In genomic region chr6:28863607-28864320, GRCh38 we compare ENCODE assay signal across 8 cellular contexts.
DNase-seq lines count a peak whose midpoint lies in the region; ATAC-seq, FAIRE-seq and TF ChIP-seq lines count a peak whose summit lies in the region.

No MANE protein-coding gene starts in this region.

- intact Hi-C loops in natural killer cell (cut with micrococcal nuclease) = loop anchor here (1.0 to 5.0 kb wide), 3 partner anchors 81 to 1731 kb away; a partner anchor contains a TSS

- peaks cover 11 to 19% of the 10 kb centered on the region in 2 donors for H3K27me3 Mint-ChIP-seq in natural killer cell (ENCODE audit: low read depth in 2 of 2)

- H3K4me1 Mint-ChIP-seq in natural killer cell = peaks cover 50 to 55% of the 10 kb centered on the region in 2 donors
- peaks cover 37% of the 10 kb centered on the region for H3K4me1 Mint-ChIP-seq in stimulated activated effector memory CD8-positive, alpha-beta T cell treated with anti-CD3 and anti-CD28 coated beads, Interleukin-12 subunit alpha, Interleukin-12 subunit beta, amount 100 ng/mL, for 72 hours

- peak; percentile 16 for TF ChIP-seq CTCF in GM12873 (IDR thresholded peaks at IDR 0.05; ENCODE audit: insufficient read depth, low read depth, low read length, missing control alignments)
- no peak for TF ChIP-seq CTCF in natural killer cell (IDR thresholded peaks at IDR 0.05)

- no peak for FAIRE-seq in RCC 7860 (lab: Jason Lieb, UNC)

- peak overlapping the region; percentile 93 to 99 for H3K27ac Mint-ChIP-seq in natural killer cell
- peak overlapping the region; percentile 100 for H3K27ac Mint-ChIP-seq in stimulated activated effector memory CD8-positive, alpha-beta T cell treated with anti-CD3 and anti-CD28 coated beads, Interleukin-12 subunit alpha, Interleukin-12 subunit beta, amount 100 ng/mL, for 72 hours

- peaks cover 12% of the 10 kb centered on the region for H3K36me3 Mint-ChIP-seq in natural killer cell
- H3K36me3 Mint-ChIP-seq in stimulated activated effector memory CD8-positive, alpha-beta T cell treated with anti-CD3 and anti-CD28 coated beads, Interleukin-12 subunit alpha, Interleukin-12 subunit beta, amount 100 ng/mL, for 72 hours = peaks cover 36% of the 10 kb centered on the region

- ATAC-seq in natural killer cell (peak; percentile 41 to 47 (median 45)), HG02973 (IDR thresholded peaks at IDR 0.05; ENCODE audit: unreplicated experiment) (no peak)
- peak; percentile 65 for ATAC-seq in stimulated activated effector memory CD8-positive, alpha-beta T cell treated with anti-CD3 and anti-CD28 coated beads, Interleukin-12 subunit alpha, Interleukin-12 subunit beta, amount 100 ng/mL, for 72 hours

- peak overlapping the region; percentile 99 for H3K4me3 Mint-ChIP-seq in natural killer cell
- H3K4me3 Mint-ChIP-seq in stimulated activated effector memory CD8-positive, alpha-beta T cell treated with anti-CD3 and anti-CD28 coated beads, Interleukin-12 subunit alpha, Interleukin-12 subunit beta, amount 100 ng/mL, for 72 hours = peak overlapping the region; percentile 90

- H3K9me3 Mint-ChIP-seq in natural killer cell = peaks cover 0 to 4% of the 10 kb centered on the region in 2 donors
- H3K9me3 Mint-ChIP-seq in stimulated activated effector memory CD8-positive, alpha-beta T cell treated with anti-CD3 and anti-CD28 coated beads, Interleukin-12 subunit alpha, Interleukin-12 subunit beta, amount 100 ng/mL, for 72 hours = peaks cover 6% of the 10 kb centered on the region

- DNase-seq in KG1 (lab: John Stamatoyannopoulos, UW) (peak; percentile 86), RCC 7860 (ENCODE audit: low spot score) (peak; percentile 75), fibroblast of peridontal ligament (ENCODE audit: extremely low read depth) (peak; percentile 93), natural killer cell (peak; percentile 74)
- DNase-seq in activated T-helper 1 cell treated with anti-CD3 and anti-CD28 coated beads, Interleukin-2, amount 50 U/mL, for 16 hours (ENCODE audit: low read depth in 1 of 2, low spot score in 1 of 2) = peak; percentile 64 to 72
- peak; percentile 85 to 94 for DNase-seq in stimulated activated effector memory CD8-positive, alpha-beta T cell treated with anti-CD3 and anti-CD28 coated beads, Interleukin-12 subunit alpha, Interleukin-12 subunit beta, amount 100 ng/mL, for 72 hours (ENCODE audit: low spot score in 2 of 2)
